Comparison of ENCODE assay signal across 1 cellular context in genomic region chr7:135770139-135770710, GRCh38.
TF ChIP-seq lines count a peak whose summit lies in the region.

No MANE protein-coding gene starts in this region.

TF ChIP-seq in IMR-90, 13 proteins besides CTCF, POLR2A, EP300 and RAD21:
- no peak for TF ChIP-seq RFX5 (IDR thresholded peaks at IDR 0.05; ENCODE audit: low read depth, low read length)
- peak; percentile 69 for TF ChIP-seq CEBPB (IDR thresholded peaks at IDR 0.05; ENCODE audit: low read depth, low read length)
